12 cellular contexts compared by ENCODE assay signal in the genomic region with DNA sequence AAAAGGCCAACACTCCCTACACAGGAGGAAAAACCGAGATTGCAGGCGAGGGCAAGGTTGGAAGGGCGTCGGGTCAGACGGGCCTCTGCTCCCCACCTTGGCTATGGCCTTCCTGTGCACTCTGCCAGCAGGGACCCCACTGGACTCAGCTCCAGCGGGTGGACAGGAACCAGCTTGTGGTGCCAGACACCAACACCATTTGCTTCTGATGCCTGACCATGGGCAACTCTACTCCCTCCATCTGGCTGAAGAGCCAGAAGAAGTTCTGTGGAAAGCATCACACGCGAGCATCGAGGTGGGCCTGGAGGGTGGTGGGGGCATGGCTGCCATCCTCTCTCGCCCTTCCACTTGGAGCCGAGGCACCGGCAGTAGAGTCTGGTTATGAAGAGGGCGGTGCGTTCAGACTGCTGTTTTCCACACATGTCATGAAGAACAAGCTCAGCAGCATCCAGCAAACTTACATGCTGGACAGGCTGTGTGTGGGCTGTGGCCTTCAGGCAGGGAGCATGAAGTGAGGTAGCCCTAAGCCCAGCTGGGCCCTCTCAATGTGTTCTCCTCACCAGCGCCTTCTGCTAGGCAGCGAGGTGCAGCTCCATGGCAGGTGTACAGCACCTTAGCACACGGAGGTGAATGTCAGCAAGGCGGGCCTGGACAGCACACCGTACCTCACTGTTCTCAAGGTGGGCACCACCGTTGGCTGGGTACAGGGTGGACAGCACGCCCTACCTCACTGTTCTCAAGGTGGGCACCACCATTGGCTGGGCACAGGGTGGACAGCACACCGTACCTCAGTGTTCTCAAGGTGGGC.
"Had no signal": no experiment of that assay in that cellular context is flagged by ENCODE, and none has a peak within 500 bp of the region (broad histone marks: within the 10 kb centered on the region; RNA-seq: fewer than 3 reads in every experiment).

No MANE protein-coding gene starts in this region.

- FAIRE-seq: bronchial epithelial cell, colon had no signal

- H3K27me3 ChIP-seq: heart left ventricle, sigmoid colon had no signal

- H3K4me1 ChIP-seq: heart left ventricle, prostate gland, sigmoid colon had no signal

- H3K9me3 ChIP-seq: prostate gland, sigmoid colon had no signal

- H3K36me3 ChIP-seq: heart left ventricle, prostate gland, sigmoid colon had no signal

- H3K4me3 ChIP-seq: heart left ventricle, prostate gland, sigmoid colon had no signal

- H3K27ac ChIP-seq: heart left ventricle, prostate gland, sigmoid colon had no signal

- DNase-seq: activated CD8-positive, alpha-beta memory T cell treated with anti-CD3 and anti-CD28 coated beads for 24 hours; activated effector memory CD4-positive, alpha-beta T cell treated with Interleukin-2 at 50 U/mL for 16 hours; aorta; foreskin melanocyte; heart left ventricle; mammary epithelial cell; occipital lobe; sigmoid colon; stimulated activated naive CD4-positive, alpha-beta T cell treated with Interleukin-2 at 50 U/mL for 16 hours had no signal
